9 cellular contexts compared by ENCODE assay signal in the genomic region with DNA sequence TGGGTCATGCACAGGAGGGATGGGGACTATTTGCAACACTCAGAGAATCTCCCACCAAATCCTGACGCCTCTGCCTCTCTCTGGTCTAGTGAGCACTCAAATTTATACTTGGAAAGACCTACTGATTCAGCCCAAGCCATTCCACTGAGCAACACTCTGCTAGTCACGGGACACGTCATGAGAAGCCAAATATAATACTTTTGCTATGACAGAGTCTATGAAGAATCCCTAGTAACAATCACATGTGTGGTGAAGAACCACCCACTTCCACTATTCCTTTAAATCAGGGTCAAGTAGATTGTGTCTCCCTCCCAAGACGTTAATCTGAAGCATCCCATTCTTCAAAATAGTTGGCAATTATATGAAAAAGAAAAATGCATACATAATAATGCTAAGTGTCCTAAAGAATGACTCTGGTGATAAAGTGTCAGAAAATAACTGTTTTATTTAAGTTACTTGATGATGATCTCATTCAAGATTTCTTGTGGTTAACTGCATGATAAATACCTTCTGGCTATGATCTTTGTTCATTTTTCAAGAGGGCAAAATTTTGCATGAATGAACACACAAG. TPM values are rescaled to one million over a fixed set of nuclear protein-coding genes. Genes with fewer than 3 reads are reported as not detected.
DNase-seq lines count a peak whose midpoint lies in the region; TF ChIP-seq lines count a peak whose summit lies in the region.
"Had no signal": no experiment of that assay in that cellular context is flagged by ENCODE, and none has a peak within 500 bp of the region (broad histone marks: within the 10 kb centered on the region; RNA-seq: fewer than 3 reads in every experiment).

No MANE protein-coding gene starts in this region.

- DNase-seq in ACHN (peak; percentile 100), H4 (ENCODE audit: low spot score) (peak; percentile 78), hepatic stellate cell (ENCODE audit: low spot score) (peak; percentile 85), KBM-7 (no peak), cerebellar cortex (ENCODE audit: low spot score) (no peak), OCI-M1 (lab: John Stamatoyannopoulos, UW) (no peak), mesothelial cell of epicardium (ENCODE audit: low spot score in 2 of 2, unreplicated experiment in 2 of 2) (no peak)
- DNase-seq: activated naive CD4-positive, alpha-beta T cell treated with anti-CD3 and anti-CD28 coated beads, Interleukin-2, amount 10 ng/mL, durations not matched to agents 7 days and 5 days had no signal

- peak overlapping the region; percentile 23; the same call in 1 of the 2 replicates for H3K4me3 ChIP-seq in WI38 (ENCODE audit: low read depth, low read length)

- H3K4me3 Mint-ChIP-seq in mesothelial cell of epicardium, result no peak overlapping the region
- H3K4me3 Mint-ChIP-seq: activated naive CD4-positive, alpha-beta T cell treated with anti-CD3 and anti-CD28 coated beads, Interleukin-2, amount 10 ng/mL, durations not matched to agents 7 days and 5 days had no signal

- no peak overlapping the region for H3K27ac Mint-ChIP-seq in mesothelial cell of epicardium
- H3K27ac Mint-ChIP-seq: activated naive CD4-positive, alpha-beta T cell treated with anti-CD3 and anti-CD28 coated beads, Interleukin-2, amount 10 ng/mL, durations not matched to agents 7 days and 5 days had no signal

- no peaks in the 10 kb centered on the region for H3K27me3 Mint-ChIP-seq in mesothelial cell of epicardium (ENCODE audit: low read depth)
- H3K27me3 Mint-ChIP-seq: activated naive CD4-positive, alpha-beta T cell treated with anti-CD3 and anti-CD28 coated beads, Interleukin-2, amount 10 ng/mL, durations not matched to agents 7 days and 5 days had no signal

- no peaks in the 10 kb centered on the region for H3K36me3 Mint-ChIP-seq in mesothelial cell of epicardium
- H3K36me3 Mint-ChIP-seq: activated naive CD4-positive, alpha-beta T cell treated with anti-CD3 and anti-CD28 coated beads, Interleukin-2, amount 10 ng/mL, durations not matched to agents 7 days and 5 days had no signal

- peaks cover 20% of the 10 kb centered on the region for H3K4me1 Mint-ChIP-seq in mesothelial cell of epicardium
- H3K4me1 Mint-ChIP-seq: activated naive CD4-positive, alpha-beta T cell treated with anti-CD3 and anti-CD28 coated beads, Interleukin-2, amount 10 ng/mL, durations not matched to agents 7 days and 5 days had no signal

- H3K9me3 Mint-ChIP-seq in mesothelial cell of epicardium, result no peaks in the 10 kb centered on the region
- H3K9me3 Mint-ChIP-seq: activated naive CD4-positive, alpha-beta T cell treated with anti-CD3 and anti-CD28 coated beads, Interleukin-2, amount 10 ng/mL, durations not matched to agents 7 days and 5 days had no signal

- in situ Hi-C loops in ACHN (cut with HindIII; ENCODE audit: low pct_ligation_motif_present, low pct_unique_long_range_greater_than_20kb, low sequenced_read_pairs), result no loop called here
- in situ Hi-C loops in KBM-7 (cut with MboI; ENCODE audit: low pct_unique_long_range_greater_than_20kb, low sequenced_read_pairs), result no loop called here

- TF ChIP-seq CTCF in WI38 (IDR thresholded peaks at IDR 0.05; ENCODE audit: low read depth, low read length) (no peak), mesothelial cell of epicardium (IDR thresholded peaks at IDR 0.05; ENCODE audit: unreplicated experiment) (no peak)

RNA-seq across cellular contexts. Expression of a gene that starts 28.5 kb away (rescaled TPM):
- 79.6 and 102 TPM in 2 replicates for total RNA-seq in H4 (2014; rRNA removed; shearing (Covaris generic))
- 50.5 to 54.3 TPM (median 52.1 TPM) in 3 replicates for total RNA-seq in mesothelial cell of epicardium

Comparison
In these comparisons a context has a peak if more than half of its experiments do, and no peak if none do; other contexts are left out.
1. DNase-seq: peak in ACHN (single experiment), H4 (single experiment) and hepatic stellate cell (single experiment); none in KBM-7 (single experiment), cerebellar cortex (single experiment), OCI-M1 (single experiment) and mesothelial cell of epicardium (0 of 2).